In genomic region chr6:53799340-53799739, GRCh38 we compare ENCODE assay signal across 25 cellular contexts.
"Had no signal": no experiment of that assay in that cellular context is flagged by ENCODE, and none has a peak within 500 bp of the region (broad histone marks: within the 10 kb centered on the region; RNA-seq: fewer than 3 reads in every experiment).

No MANE protein-coding gene starts in this region.

- H3K27me3 Mint-ChIP-seq: memory B cell; naive B cell; stimulated activated memory B cell treated with anti-CD40 and anti-IgM and Interleukin-4, amounts not matched to agents 10 μg/mL and 1 μg/mL and 100 μg/mL, for 72 hours had no signal

- H2AFZ ChIP-seq: parathyroid adenoma had no signal

- H3K4me3 ChIP-seq: gastroesophageal sphincter, left ventricle myocardium inferior, lower lobe of right lung, prostate gland, spleen, testis, upper lobe of left lung, uterus had no signal

- H3K27ac Mint-ChIP-seq: endodermal cell; immature natural killer cell; memory B cell; nephron; stimulated activated memory B cell treated with anti-CD40 and anti-IgM and Interleukin-4, amounts not matched to agents 10 μg/mL and 1 μg/mL and 100 μg/mL, for 72 hours; stimulated activated naive CD8-positive, alpha-beta T cell treated with anti-CD3 and anti-CD28 coated beads, Interleukin-15, Interleukin-2, amounts not matched to agents 100 ng/mL and 50 ng/mL, for 24 hours had no signal

- H3K4me1 ChIP-seq: prostate gland, uterus had no signal

- H3K4me3 Mint-ChIP-seq: endodermal cell; immature natural killer cell; memory B cell; stimulated activated memory B cell treated with anti-CD40 and anti-IgM and Interleukin-4, amounts not matched to agents 10 μg/mL and 1 μg/mL and 100 μg/mL, for 72 hours; stimulated activated naive CD8-positive, alpha-beta T cell treated with anti-CD3 and anti-CD28 coated beads, Interleukin-15, Interleukin-2, amounts not matched to agents 100 ng/mL and 50 ng/mL, for 24 hours had no signal

- H3K36me3 ChIP-seq: gastroesophageal sphincter, left ventricle myocardium inferior, lower lobe of right lung, prostate gland, spleen, upper lobe of left lung, uterus had no signal

- DNase-seq: cerebellar nuclear complex; dermis blood vessel endothelial cell; effector CD4-positive, alpha-beta T cell; endodermal cell; glutamatergic neuron; immature natural killer cell; left cardiac atrium; left ventricle myocardium inferior; lower lobe of right lung; midbrain; naive B cell; spleen; stimulated activated CD4-positive, alpha-beta T cell treated with anti-CD3 and anti-CD28 coated beads, Interleukin-15, amount 100 ng/mL, for 24 hours; stimulated activated CD4-positive, alpha-beta T cell treated with anti-CD3 and anti-CD28 coated beads, Interleukin-1b, Interleukin-23, amount 100 ng/mL, for 48 hours; stimulated activated CD4-positive, alpha-beta T cell treated with anti-CD3 and anti-CD28 coated beads, Interleukin-4, amount 100 ng/mL, for 24 hours; testis; upper lobe of left lung; uterus had no signal

- H3K9me3 Mint-ChIP-seq: endodermal cell; immature natural killer cell; memory B cell; naive B cell; nephron; stimulated activated memory B cell treated with anti-CD40 and anti-IgM and Interleukin-4, amounts not matched to agents 10 μg/mL and 1 μg/mL and 100 μg/mL, for 72 hours; stimulated activated naive CD8-positive, alpha-beta T cell treated with anti-CD3 and anti-CD28 coated beads, Interleukin-15, Interleukin-2, amounts not matched to agents 100 ng/mL and 50 ng/mL, for 24 hours had no signal

- H3K36me3 Mint-ChIP-seq: immature natural killer cell, naive B cell had no signal

- H3K9ac ChIP-seq: parathyroid adenoma had no signal

- H3K9me3 ChIP-seq: gastroesophageal sphincter, left ventricle myocardium inferior, lower lobe of right lung, prostate gland, spleen, testis, upper lobe of left lung, uterus had no signal

- H3K27me3 ChIP-seq: gastroesophageal sphincter, testis, upper lobe of left lung, uterus had no signal

- H3K27ac ChIP-seq: gastroesophageal sphincter, left ventricle myocardium inferior, lower lobe of right lung, parathyroid adenoma, prostate gland, spleen, testis, upper lobe of left lung, uterus had no signal
